Comparison of ENCODE assay signal across 1 cellular context in the genomic region with DNA sequence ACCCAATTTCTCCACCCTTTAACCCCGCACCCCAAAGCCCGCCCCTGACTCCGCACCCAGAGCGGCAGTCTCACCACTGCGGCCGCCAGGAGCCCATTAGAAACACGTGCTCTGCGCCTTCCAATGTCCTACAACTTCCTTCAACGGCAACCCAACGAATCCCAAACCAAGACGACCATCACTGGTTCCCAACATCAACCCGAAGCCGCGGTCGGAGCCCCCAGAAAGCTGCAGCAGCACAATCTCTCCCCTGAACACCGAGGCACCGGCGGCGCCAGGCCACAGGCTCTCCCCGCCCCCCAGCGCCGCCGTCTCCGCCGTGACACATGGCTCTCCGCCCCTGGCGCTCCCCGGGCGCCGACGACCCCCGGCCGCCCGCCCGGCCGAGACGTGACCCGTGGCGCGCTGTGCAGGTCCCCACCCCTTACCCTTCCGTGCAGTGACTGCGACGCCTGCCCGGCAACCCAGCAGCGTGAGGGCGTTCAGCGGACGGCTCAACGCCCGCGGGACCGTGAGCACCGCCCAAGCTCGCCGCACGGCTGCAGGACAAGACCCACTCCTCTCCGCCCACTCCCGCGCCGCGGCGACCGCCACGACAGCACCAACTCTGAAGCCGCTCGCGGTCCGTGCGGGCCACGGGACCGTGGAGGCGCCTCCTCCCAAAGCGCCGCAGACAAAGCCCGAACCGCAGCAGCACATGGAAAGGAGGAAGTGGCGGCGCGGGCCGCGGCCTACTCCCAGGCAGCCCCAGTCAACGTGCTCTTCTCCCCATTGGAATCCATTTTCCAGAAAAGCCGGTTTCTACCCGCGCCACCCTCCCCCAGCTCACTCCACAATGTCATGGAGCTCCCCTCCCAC.
TF ChIP-seq lines count a peak whose summit lies in the region.

No MANE protein-coding gene starts in this region.

TF ChIP-seq in HepG2, 621 proteins besides CTCF, POLR2A, EP300 and RAD21 (continued from another document and continues in another):
- no peak for TF ChIP-seq ZUFSP (CRISPR knock-in tag; IDR thresholded peaks at IDR 0.05; ENCODE audit: borderline replicate concordance)
- TF ChIP-seq SRSF9 (IDR thresholded peaks at IDR 0.05; ENCODE audit: borderline replicate concordance, insufficient read depth, low read depth, low read length, poor library complexity, severe bottlenecking): no peak
- no peak for TF ChIP-seq MEF2D (CRISPR knock-in tag; IDR thresholded peaks at IDR 0.05)
- no peak for TF ChIP-seq JUNB (CRISPR knock-in tag; IDR thresholded peaks at IDR 0.05; ENCODE audit: borderline replicate concordance)
- TF ChIP-seq ESRRA (CRISPR knock-in tag; IDR thresholded peaks at IDR 0.05; ENCODE audit: low read depth): no peak
- TF ChIP-seq HDAC6 (IDR thresholded peaks at IDR 0.05; ENCODE audit: low read depth, low read length): peak; percentile 76; the same call in 1 of the 2 replicates
- TF ChIP-seq, protein P1, sequence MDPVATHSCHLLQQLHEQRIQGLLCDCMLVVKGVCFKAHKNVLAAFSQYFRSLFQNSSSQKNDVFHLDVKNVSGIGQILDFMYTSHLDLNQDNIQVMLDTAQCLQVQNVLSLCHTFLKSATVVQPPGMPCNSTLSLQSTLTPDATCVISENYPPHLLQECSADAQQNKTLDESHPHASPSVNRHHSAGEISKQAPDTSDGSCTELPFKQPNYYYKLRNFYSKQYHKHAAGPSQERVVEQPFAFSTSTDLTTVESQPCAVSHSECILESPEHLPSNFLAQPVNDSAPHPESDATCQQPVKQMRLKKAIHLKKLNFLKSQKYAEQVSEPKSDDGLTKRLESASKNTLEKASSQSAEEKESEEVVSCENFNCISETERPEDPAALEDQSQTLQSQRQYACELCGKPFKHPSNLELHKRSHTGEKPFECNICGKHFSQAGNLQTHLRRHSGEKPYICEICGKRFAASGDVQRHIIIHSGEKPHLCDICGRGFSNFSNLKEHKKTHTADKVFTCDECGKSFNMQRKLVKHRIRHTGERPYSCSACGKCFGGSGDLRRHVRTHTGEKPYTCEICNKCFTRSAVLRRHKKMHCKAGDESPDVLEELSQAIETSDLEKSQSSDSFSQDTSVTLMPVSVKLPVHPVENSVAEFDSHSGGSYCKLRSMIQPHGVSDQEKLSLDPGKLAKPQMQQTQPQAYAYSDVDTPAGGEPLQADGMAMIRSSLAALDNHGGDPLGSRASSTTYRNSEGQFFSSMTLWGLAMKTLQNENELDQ (CRISPR knock-in tag; IDR thresholded peaks at IDR 0.05; ENCODE audit: borderline replicate concordance): no peak
- TF ChIP-seq XBP1 (CRISPR knock-in tag; IDR thresholded peaks at IDR 0.05): no peak
- TF ChIP-seq ZNF280D (CRISPR knock-in tag; IDR thresholded peaks at IDR 0.05): no peak
- 0 out of 2 replicates have a peak, but pooled peaks have one; percentile 9 for TF ChIP-seq TAF1 (CRISPR knock-in tag; IDR thresholded peaks at IDR 0.05)
- TF ChIP-seq AHR (CRISPR knock-in tag; IDR thresholded peaks at IDR 0.05): no peak
- 0 out of 2 replicates have a peak, but pooled peaks have one; percentile 19 for TF ChIP-seq ZNF780A (CRISPR knock-in tag; IDR thresholded peaks at IDR 0.05)
- TF ChIP-seq WIZ (CRISPR knock-in tag; IDR thresholded peaks at IDR 0.05): no peak
- TF ChIP-seq SMAD9 (CRISPR knock-in tag; IDR thresholded peaks at IDR 0.05): no peak
- TF ChIP-seq, protein P2, sequence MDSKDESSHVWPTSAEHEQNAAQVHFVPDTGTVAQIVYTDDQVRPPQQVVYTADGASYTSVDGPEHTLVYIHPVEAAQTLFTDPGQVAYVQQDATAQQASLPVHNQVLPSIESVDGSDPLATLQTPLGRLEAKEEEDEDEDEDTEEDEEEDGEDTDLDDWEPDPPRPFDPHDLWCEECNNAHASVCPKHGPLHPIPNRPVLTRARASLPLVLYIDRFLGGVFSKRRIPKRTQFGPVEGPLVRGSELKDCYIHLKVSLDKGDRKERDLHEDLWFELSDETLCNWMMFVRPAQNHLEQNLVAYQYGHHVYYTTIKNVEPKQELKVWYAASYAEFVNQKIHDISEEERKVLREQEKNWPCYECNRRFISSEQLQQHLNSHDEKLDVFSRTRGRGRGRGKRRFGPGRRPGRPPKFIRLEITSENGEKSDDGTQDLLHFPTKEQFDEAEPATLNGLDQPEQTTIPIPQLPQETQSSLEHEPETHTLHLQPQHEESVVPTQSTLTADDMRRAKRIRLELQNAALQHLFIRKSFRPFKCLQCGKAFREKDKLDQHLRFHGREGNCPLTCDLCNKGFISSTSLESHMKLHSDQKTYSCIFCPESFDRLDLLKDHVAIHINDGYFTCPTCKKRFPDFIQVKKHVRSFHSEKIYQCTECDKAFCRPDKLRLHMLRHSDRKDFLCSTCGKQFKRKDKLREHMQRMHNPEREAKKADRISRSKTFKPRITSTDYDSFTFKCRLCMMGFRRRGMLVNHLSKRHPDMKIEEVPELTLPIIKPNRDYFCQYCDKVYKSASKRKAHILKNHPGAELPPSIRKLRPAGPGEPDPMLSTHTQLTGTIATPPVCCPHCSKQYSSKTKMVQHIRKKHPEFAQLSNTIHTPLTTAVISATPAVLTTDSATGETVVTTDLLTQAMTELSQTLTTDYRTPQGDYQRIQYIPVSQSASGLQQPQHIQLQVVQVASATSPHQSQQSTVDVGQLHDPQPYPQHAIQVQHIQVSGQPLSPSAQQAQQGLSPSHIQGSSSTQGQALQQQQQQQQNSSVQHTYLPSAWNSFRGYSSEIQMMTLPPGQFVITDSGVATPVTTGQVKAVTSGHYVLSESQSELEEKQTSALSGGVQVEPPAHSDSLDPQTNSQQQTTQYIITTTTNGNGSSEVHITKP (CRISPR knock-in tag; IDR thresholded peaks at IDR 0.05; ENCODE audit: low read depth): no peak
- no peak for TF ChIP-seq RFX5 (IDR thresholded peaks at IDR 0.05; ENCODE audit: low read depth, low read length)
- peak; percentile 27 for TF ChIP-seq DMAP1 (CRISPR knock-in tag; IDR thresholded peaks at IDR 0.05)
- TF ChIP-seq POLR2AphosphoS2 (IDR thresholded peaks at IDR 0.05; ENCODE audit: low read depth, low read length): no peak
- no peak for TF ChIP-seq BHLHE40 (IDR thresholded peaks at IDR 0.05; ENCODE audit: low read length)
- TF ChIP-seq SIN3A (IDR thresholded peaks at IDR 0.05; ENCODE audit: borderline replicate concordance, low read depth, low read length): peak; percentile 52; the same call in 1 of the 2 replicates
- TF ChIP-seq GATA4 (IDR thresholded peaks at IDR 0.05; ENCODE audit: borderline replicate concordance, low read depth): no peak
- TF ChIP-seq BRCA1 (CRISPR knock-in tag; IDR thresholded peaks at IDR 0.05): no peak
- no peak for TF ChIP-seq PCBP1 (IDR thresholded peaks at IDR 0.05; ENCODE audit: borderline replicate concordance, low read depth, low read length)
- no peak for TF ChIP-seq HMGA1 (CRISPR knock-in tag; conservative IDR thresholded peaks at IDR 0.05)
- no peak for TF ChIP-seq YY1 (IDR thresholded peaks at IDR 0.05; ENCODE audit: insufficient read depth, insufficient replicate concordance, low read depth, low read length)
- TF ChIP-seq CBFB (CRISPR knock-in tag; IDR thresholded peaks at IDR 0.05): peak; percentile 20; the same call in 1 of the 2 replicates
- TF ChIP-seq ZNF619 (CRISPR knock-in tag; IDR thresholded peaks at IDR 0.05): no peak
- no peak; the same call in 1 of the 2 replicates for TF ChIP-seq ZNF160 (CRISPR knock-in tag; IDR thresholded peaks at IDR 0.05)
- no peak; the same call in 1 of the 2 replicates for TF ChIP-seq ZNF451 (CRISPR knock-in tag; IDR thresholded peaks at IDR 0.05)
- TF ChIP-seq ZNF512 (CRISPR knock-in tag; IDR thresholded peaks at IDR 0.05): no peak
- TF ChIP-seq ZNF850 (CRISPR knock-in tag; conservative IDR thresholded peaks at IDR 0.05): no peak
- no peak for TF ChIP-seq BCL3 (CRISPR knock-in tag; IDR thresholded peaks at IDR 0.05)
- TF ChIP-seq, protein P3, sequence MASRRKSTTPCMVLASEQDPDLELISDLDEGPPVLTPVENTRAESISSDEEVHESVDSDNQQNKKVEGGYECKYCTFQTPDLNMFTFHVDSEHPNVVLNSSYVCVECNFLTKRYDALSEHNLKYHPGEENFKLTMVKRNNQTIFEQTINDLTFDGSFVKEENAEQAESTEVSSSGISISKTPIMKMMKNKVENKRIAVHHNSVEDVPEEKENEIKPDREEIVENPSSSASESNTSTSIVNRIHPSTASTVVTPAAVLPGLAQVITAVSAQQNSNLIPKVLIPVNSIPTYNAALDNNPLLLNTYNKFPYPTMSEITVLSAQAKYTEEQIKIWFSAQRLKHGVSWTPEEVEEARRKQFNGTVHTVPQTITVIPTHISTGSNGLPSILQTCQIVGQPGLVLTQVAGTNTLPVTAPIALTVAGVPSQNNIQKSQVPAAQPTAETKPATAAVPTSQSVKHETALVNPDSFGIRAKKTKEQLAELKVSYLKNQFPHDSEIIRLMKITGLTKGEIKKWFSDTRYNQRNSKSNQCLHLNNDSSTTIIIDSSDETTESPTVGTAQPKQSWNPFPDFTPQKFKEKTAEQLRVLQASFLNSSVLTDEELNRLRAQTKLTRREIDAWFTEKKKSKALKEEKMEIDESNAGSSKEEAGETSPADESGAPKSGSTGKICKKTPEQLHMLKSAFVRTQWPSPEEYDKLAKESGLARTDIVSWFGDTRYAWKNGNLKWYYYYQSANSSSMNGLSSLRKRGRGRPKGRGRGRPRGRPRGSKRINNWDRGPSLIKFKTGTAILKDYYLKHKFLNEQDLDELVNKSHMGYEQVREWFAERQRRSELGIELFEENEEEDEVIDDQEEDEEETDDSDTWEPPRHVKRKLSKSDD (CRISPR knock-in tag; IDR thresholded peaks at IDR 0.05; ENCODE audit: low read depth): 0 out of 2 replicates have a peak, but pooled peaks have one; percentile 58
- TF ChIP-seq ZNF709 (CRISPR knock-in tag; IDR thresholded peaks at IDR 0.05): peak; percentile 79
- no peak for TF ChIP-seq RFX3 (CRISPR knock-in tag; IDR thresholded peaks at IDR 0.05)
- TF ChIP-seq ZNF251 (CRISPR knock-in tag; IDR thresholded peaks at IDR 0.05): no peak
- no peak for TF ChIP-seq HMG20A (CRISPR knock-in tag; IDR thresholded peaks at IDR 0.05; ENCODE audit: borderline replicate concordance)
- TF ChIP-seq SRSF4 (IDR thresholded peaks at IDR 0.05; ENCODE audit: low read depth, low read length, poor library complexity, severe bottlenecking): no peak
- TF ChIP-seq, protein P4, sequence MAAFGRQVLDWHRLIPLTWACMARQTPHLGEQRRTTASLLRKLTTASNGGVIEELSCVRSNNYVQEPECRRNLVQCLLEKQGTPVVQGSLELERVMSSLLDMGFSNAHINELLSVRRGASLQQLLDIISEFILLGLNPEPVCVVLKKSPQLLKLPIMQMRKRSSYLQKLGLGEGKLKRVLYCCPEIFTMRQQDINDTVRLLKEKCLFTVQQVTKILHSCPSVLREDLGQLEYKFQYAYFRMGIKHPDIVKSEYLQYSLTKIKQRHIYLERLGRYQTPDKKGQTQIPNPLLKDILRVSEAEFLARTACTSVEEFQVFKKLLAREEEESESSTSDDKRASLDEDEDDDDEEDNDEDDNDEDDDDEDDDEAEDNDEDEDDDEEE (CRISPR knock-in tag; IDR thresholded peaks at IDR 0.05): 0 out of 2 replicates have a peak, but pooled peaks have one; percentile 14
- TF ChIP-seq DR1 (CRISPR knock-in tag; IDR thresholded peaks at IDR 0.05): no peak
- TF ChIP-seq ZNF354B (CRISPR knock-in tag; IDR thresholded peaks at IDR 0.05): no peak
- no peak for TF ChIP-seq U2AF2 (IDR thresholded peaks at IDR 0.05; ENCODE audit: low read depth, low read length)
- TF ChIP-seq TBX2 (CRISPR knock-in tag; IDR thresholded peaks at IDR 0.05; ENCODE audit: borderline replicate concordance): no peak; the same call in 1 of the 2 replicates
- TF ChIP-seq FOXK2 (IDR thresholded peaks at IDR 0.05): no peak
